Comparison of ENCODE assay signal across 27 cellular contexts in the genomic region with DNA sequence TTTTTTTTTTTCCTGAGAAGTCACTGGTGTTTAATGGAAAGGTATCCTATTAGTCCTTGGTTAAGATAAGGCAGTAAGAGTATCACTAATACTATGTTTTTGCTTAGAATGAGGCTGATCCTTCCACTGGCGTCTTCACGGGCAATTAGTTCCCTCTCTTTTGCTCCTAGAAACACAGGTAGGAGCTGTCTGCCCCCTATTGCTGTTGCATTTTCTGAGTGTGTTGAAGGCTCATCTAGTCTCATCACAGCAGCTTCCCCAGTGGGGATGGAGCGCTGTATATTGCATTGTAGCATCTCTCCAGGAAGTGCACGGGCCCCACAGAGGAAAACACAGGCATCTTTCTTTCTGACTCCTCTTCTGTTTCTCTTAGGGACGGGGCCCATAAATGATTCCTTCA.
"Had no signal": no experiment of that assay in that cellular context is flagged by ENCODE, and none has a peak within 500 bp of the region (broad histone marks: within the 10 kb centered on the region; RNA-seq: fewer than 3 reads in every experiment).

No MANE protein-coding gene starts in this region.

- DNase-seq: activated B cell treated with CpG ODN at 0.5 μM for 24 hours; activated CD4-positive, alpha-beta T cell treated with anti-CD3 and anti-CD28 coated beads for 1 hour; activated CD4-positive, alpha-beta T cell treated with anti-CD3 and anti-CD28 coated beads, Interleukin-2, amount 10 ng/mL, durations not matched to agents 24 days and 14 days; activated CD4-positive, alpha-beta T cell treated with anti-CD3 and anti-CD28 coated beads, Interleukin-2, amount 50 U/mL, for 48 hours; activated CD8-positive, alpha-beta memory T cell treated with anti-CD3 and anti-CD28 coated beads, Interleukin-2, amount 10 ng/mL, durations not matched to agents 7 days and 5 days; activated effector memory CD4-positive, alpha-beta T cell treated with Interleukin-2 at 50 U/mL for 16 hours; activated naive CD4-positive, alpha-beta T cell; activated T-cell treated with anti-CD3 and anti-CD28 coated beads, Interleukin-2, amount 50 U/mL, for 24 hours; aorta; caudate nucleus; KG1; NCI-H1048; NCI-H1694 treated with DMSO at 0.1 percent for 48 hours; NCI-H2081; NCI-H446; NCI-H524 treated with DMSO at 0.1 percent for 48 hours; NCI-H774; NK-92 treated with Interleukin-12 subunit alpha and Interleukin-12 subunit beta, amount 100 ng/mL, for 24 hours; OCI-M1; RPMI8226; T-cell; T1000 had no signal

- H3K4me3 ChIP-seq: breast epithelium, SK-N-MC had no signal

- ATAC-seq: activated CD8-positive, alpha-beta memory T cell treated with anti-CD3 and anti-CD28 coated beads, Interleukin-2, amount 10 ng/mL, durations not matched to agents 7 days and 5 days; Panc1; Right ventricle myocardium inferior; T-cell had no signal

- H3K36me3 ChIP-seq: breast epithelium had no signal

- FAIRE-seq: TTC549 had no signal

- H3K27ac ChIP-seq: breast epithelium, SK-N-MC had no signal

- H3K27me3 ChIP-seq: breast epithelium had no signal

- H3K4me1 ChIP-seq: breast epithelium had no signal

- H3K9me3 ChIP-seq: breast epithelium had no signal
